In the genomic region with DNA sequence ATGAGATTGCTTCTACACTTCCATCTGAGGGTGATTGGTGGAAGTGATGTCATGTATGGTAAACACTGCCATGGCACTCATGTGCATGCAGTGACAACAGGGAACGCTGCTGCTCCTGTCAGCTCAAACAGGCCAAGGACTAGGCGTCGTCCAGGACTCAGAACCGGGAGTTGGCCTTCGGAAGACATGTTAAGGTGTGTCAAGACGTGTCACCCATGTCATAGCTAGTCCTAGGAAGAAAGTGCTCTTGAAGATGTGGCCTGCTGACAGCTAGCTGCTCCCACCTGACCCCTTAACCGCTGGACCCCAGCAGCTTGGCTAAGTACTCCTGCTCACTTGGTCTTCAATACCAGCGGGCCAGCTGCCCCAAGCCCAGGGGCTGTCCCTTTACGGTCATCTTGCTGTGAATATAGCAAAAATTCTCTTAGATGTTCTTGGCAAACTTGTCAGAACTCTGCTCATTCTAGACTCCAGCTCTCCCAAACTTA, we compare ENCODE assay signal across 19 cellular contexts. TPM values are rescaled to one million over a fixed set of nuclear protein-coding genes. Genes with fewer than 3 reads are reported as not detected.
"Had no signal": no experiment of that assay in that cellular context is flagged by ENCODE, and none has a peak within 500 bp of the region (broad histone marks: within the 10 kb centered on the region; RNA-seq: fewer than 3 reads in every experiment).

No MANE protein-coding gene starts in this region.

- H3K4me3 ChIP-seq: gastroesophageal sphincter, pancreas, spleen had no signal

- H3K36me3 ChIP-seq: gastroesophageal sphincter, pancreas, spleen had no signal

- H3K9me3 ChIP-seq: gastroesophageal sphincter, pancreas, spleen had no signal

- H3K4me3 Mint-ChIP-seq: activated CD4-positive, alpha-beta memory T cell treated with anti-CD3 and anti-CD28 coated beads for 36 hours; activated naive CD8-positive, alpha-beta T cell treated with anti-CD3 and anti-CD28 coated beads for 36 hours; activated T-cell treated with anti-CD3 and anti-CD28 coated beads, Interleukin-2, amount 50 U/mL, for 4 hours; neural crest cell had no signal

- H3K27me3 ChIP-seq: gastroesophageal sphincter, pancreas had no signal

- DNase-seq: activated CD4-positive, alpha-beta memory T cell treated with anti-CD3 and anti-CD28 coated beads for 36 hours; activated gamma-delta T cell; activated naive CD8-positive, alpha-beta T cell treated with anti-CD3 and anti-CD28 coated beads for 36 hours; activated T-cell treated with anti-CD3 and anti-CD28 coated beads, Interleukin-2, amount 50 U/mL, for 4 hours; aorta; hippocampal formation; kidney glomerular epithelial cell; mammary epithelial cell; pancreas; spleen; stimulated activated CD4-positive, alpha-beta T cell treated with anti-CD3 and anti-CD28 coated beads, Interleukin-2, amount 100 ng/mL, for 24 hours; stimulated activated naive CD4-positive, alpha-beta T cell; T1000 had no signal

- H3K9me3 Mint-ChIP-seq: activated CD4-positive, alpha-beta memory T cell treated with anti-CD3 and anti-CD28 coated beads for 36 hours; activated naive CD8-positive, alpha-beta T cell treated with anti-CD3 and anti-CD28 coated beads for 36 hours; activated T-cell treated with anti-CD3 and anti-CD28 coated beads, Interleukin-2, amount 50 U/mL, for 4 hours had no signal

- ATAC-seq: activated T-cell treated with anti-CD3 and anti-CD28 coated beads, Interleukin-2, amount 50 U/mL, for 4 hours; gastroesophageal sphincter had no signal

- H3K27ac ChIP-seq: VCaP had no signal

- H3K27me3 Mint-ChIP-seq: activated CD4-positive, alpha-beta memory T cell treated with anti-CD3 and anti-CD28 coated beads for 36 hours; activated naive CD8-positive, alpha-beta T cell treated with anti-CD3 and anti-CD28 coated beads for 36 hours had no signal

- H3K4me1 Mint-ChIP-seq: activated naive CD8-positive, alpha-beta T cell treated with anti-CD3 and anti-CD28 coated beads for 36 hours had no signal

- FAIRE-seq: bronchial epithelial cell, colon, pancreas, urothelium cell line had no signal

- H3K36me3 Mint-ChIP-seq: activated CD4-positive, alpha-beta memory T cell treated with anti-CD3 and anti-CD28 coated beads for 36 hours had no signal

- H3K27ac Mint-ChIP-seq: activated CD4-positive, alpha-beta memory T cell treated with anti-CD3 and anti-CD28 coated beads for 36 hours; activated naive CD8-positive, alpha-beta T cell treated with anti-CD3 and anti-CD28 coated beads for 36 hours had no signal

- H3K4me1 ChIP-seq: gastroesophageal sphincter, pancreas had no signal

RNA-seq across cellular contexts. Expression of gene NOSTRIN, which starts 6.3 kb away (rescaled TPM):
- total RNA-seq: activated CD4-positive, alpha-beta memory T cell treated with anti-CD3 and anti-CD28 coated beads for 36 hours; activated naive CD8-positive, alpha-beta T cell treated with anti-CD3 and anti-CD28 coated beads for 36 hours; mammary epithelial cell; neural crest cell had no signal
- polyA plus RNA-seq: mammary epithelial cell had no signal
